In the genomic region with DNA sequence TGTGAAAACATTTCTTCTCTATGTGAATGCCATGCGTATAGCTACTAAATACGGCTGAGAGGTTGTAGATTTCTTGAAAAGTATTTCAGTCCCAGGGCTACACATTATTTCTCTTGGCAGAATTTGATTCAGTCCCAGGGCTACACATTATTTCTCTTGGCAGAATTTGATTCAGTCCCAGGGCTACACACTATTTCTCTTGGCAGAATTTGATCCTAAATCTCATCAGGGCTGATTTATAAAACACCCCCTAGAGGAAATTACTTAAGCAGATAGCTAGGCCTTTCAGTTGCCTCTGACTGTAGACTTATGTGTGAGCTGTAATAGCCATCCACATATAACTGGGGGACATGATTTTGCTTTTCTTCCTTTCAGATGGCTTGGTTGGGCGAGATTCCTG, we compare ENCODE assay signal across 27 cellular contexts. TPM values are rescaled to one million over a fixed set of nuclear protein-coding genes. Genes with fewer than 3 reads are reported as not detected.
A peak's percentile ranks its signal among the peaks of the same experiment; 100 is the strongest.
DNase-seq lines count a peak whose midpoint lies in the region; ATAC-seq, FAIRE-seq and TF ChIP-seq lines count a peak whose summit lies in the region.
"Had no signal": no experiment of that assay in that cellular context is flagged by ENCODE, and none has a peak within 500 bp of the region (broad histone marks: within the 10 kb centered on the region; RNA-seq: fewer than 3 reads in every experiment).

No MANE protein-coding gene starts in this region.

- CTCF ChIA-PET in endothelial cell of umbilical vein (lab: Charles Lee): no interaction called here

- in situ Hi-C loops in astrocyte of the spinal cord (cut with HindIII; ENCODE audit: low sequenced_read_pairs): no loop called here

- TF ChIP-seq CTCF in astrocyte of the spinal cord (IDR thresholded peaks at IDR 0.05; ENCODE audit: low read depth, low read length) (no peak), endothelial cell of umbilical vein (IDR thresholded peaks at IDR 0.05; ENCODE audit: extremely low read depth in 1 of 2, insufficient read depth in 1 of 2, low read depth in 1 of 2, low read length in 2 of 2) (no peak), osteoblast (IDR thresholded peaks at IDR 0.05; ENCODE audit: extremely low read depth, low read depth, low read length) (peak; percentile 9)

- BruUV-seq in endothelial cell of umbilical vein (replicated peaks; lab: Mats Ljungman, UMichigan): no TSS peak

- peak; percentile 87 for ATAC-seq in aorta (ENCODE audit: low FRiP score)
- no peak for ATAC-seq in HG02884 (IDR thresholded peaks at IDR 0.05; ENCODE audit: unreplicated experiment)
- ATAC-seq: GM12878 had no signal

- WGBS in aorta, 2 donors: 3 to 4% methylated on average over 3 of the region's 3 CpGs
- WGBS in small intestine, 3 donors: 92 to 96% (median 95%) methylated on average over 3 of the region's 3 CpGs

- H3K36me3 ChIP-seq in endothelial cell of umbilical vein (ENCODE audit: control insufficient read depth in 2 of 2, extremely low read depth in 1 of 2, insufficient read depth in 2 of 2, low read length in 2 of 2) (no peaks in the 10 kb centered on the region), osteoblast (ENCODE audit: insufficient read depth, low read length) (no peaks in the 10 kb centered on the region), aorta (ENCODE audit: control insufficient read depth in 1 of 2, insufficient read depth in 2 of 2, low read length in 1 of 2) (no peaks in the 10 kb centered on the region), small intestine (ENCODE audit: control insufficient read depth in 2 of 2, insufficient read depth in 2 of 2, low read length in 2 of 2) (no peaks in the 10 kb centered on the region)
- H3K36me3 ChIP-seq: SJSA1 had no signal

- H3K79me2 ChIP-seq in endothelial cell of umbilical vein (ENCODE audit: control insufficient read depth, insufficient read depth, low read length) (no peaks in the 10 kb centered on the region), osteoblast (ENCODE audit: insufficient read depth, low read length) (no peaks in the 10 kb centered on the region)

- H3K9me1 ChIP-seq in endothelial cell of umbilical vein (replicated peaks; ENCODE audit: control insufficient read depth, extremely low read depth, insufficient read depth, low read length): no peaks in the 10 kb centered on the region

- H4K20me1 ChIP-seq in endothelial cell of umbilical vein (replicated peaks; ENCODE audit: control insufficient read depth, extremely low read depth, insufficient read depth, low read length) (no peaks in the 10 kb centered on the region), osteoblast (ENCODE audit: insufficient read depth, low read length) (no peaks in the 10 kb centered on the region)

- TF ChIP-seq POLR2A in endothelial cell of umbilical vein (IDR thresholded peaks at IDR 0.05; ENCODE audit: low read depth, low read length): no peak

- H3K4me2 ChIP-seq in endothelial cell of umbilical vein (ENCODE audit: insufficient read depth, low read length): no peak overlapping the region
- no peak overlapping the region for H3K4me2 ChIP-seq in osteoblast (ENCODE audit: insufficient read depth, low read length)
- H3K4me2 ChIP-seq: KMS-11, PC-9 had no signal

- POLR2A ChIA-PET in endothelial cell of umbilical vein (lab: Charles Lee): no interaction called here

- intact Hi-C loops in endothelial cell of umbilical vein (cut with micrococcal nuclease) (no loop called here), aorta (cut with DNase I) (no loop called here)

- FAIRE-seq in endothelial cell of umbilical vein (lab: Jason Lieb, UNC) (no peak), small intestine (lab: Jason Lieb, UNC) (no peak)
- FAIRE-seq: GM12878, H1 had no signal

- H3K27ac ChIP-seq in endothelial cell of umbilical vein (ENCODE audit: insufficient read depth, low read depth, low read length): no peak overlapping the region
- H3K27ac ChIP-seq in osteoblast (ENCODE audit: low read depth, low read length): no peak overlapping the region
- H3K27ac ChIP-seq in aorta (ENCODE audit: low read depth in 1 of 2, low read length in 2 of 2): no peak overlapping the region
- H3K27ac ChIP-seq in small intestine (ENCODE audit: low read depth in 1 of 2, low read length in 1 of 2): no peak overlapping the region
- H3K27ac ChIP-seq: HL-60, KMS-11, PC-9, SJSA1 had no signal

- no peak overlapping the region for H3K9ac ChIP-seq in endothelial cell of umbilical vein (replicated peaks; ENCODE audit: extremely low read depth, insufficient read depth, low read length)
- H3K9ac ChIP-seq: KMS-11 had no signal

- no peaks in the 10 kb centered on the region for H3K4me1 ChIP-seq in endothelial cell of umbilical vein (ENCODE audit: control insufficient read depth, extremely low read depth, insufficient read depth, low read length)
- peaks cover 12% of the 10 kb centered on the region for H3K4me1 ChIP-seq in osteoblast (ENCODE audit: insufficient read depth, low read length)
- H3K4me1 ChIP-seq in aorta (ENCODE audit: control insufficient read depth in 1 of 2, insufficient read depth in 2 of 2, low read length in 2 of 2): peaks cover 0 to 3% of the 10 kb centered on the region in 2 donors
- no peaks in the 10 kb centered on the region for H3K4me1 ChIP-seq in small intestine (ENCODE audit: control insufficient read depth in 2 of 2, insufficient read depth in 1 of 2, low read depth in 1 of 2, low read length in 1 of 2)
- H3K4me1 ChIP-seq: SJSA1 had no signal

- H3K9me3 ChIP-seq in endothelial cell of umbilical vein (replicated peaks; ENCODE audit: control insufficient read depth, insufficient read depth, low read length) (no peaks in the 10 kb centered on the region), osteoblast (ENCODE audit: low read depth, low read length) (no peaks in the 10 kb centered on the region), aorta (ENCODE audit: control insufficient read depth, low read length) (no peaks in the 10 kb centered on the region), small intestine (ENCODE audit: control insufficient read depth, low read depth) (no peaks in the 10 kb centered on the region)
- H3K9me3 ChIP-seq: SJSA1 had no signal

- DNase-seq in astrocyte of the spinal cord (ENCODE audit: low read depth, low spot score) (peak; percentile 51), endothelial cell of umbilical vein (ENCODE audit: low read depth, low spot score) (peak; percentile 8), osteoblast (ENCODE audit: insufficient read length, low spot score, missing footprints) (peak; percentile 75), aorta (no peak), small intestine (no peak), CD1c-positive myeloid dendritic cell (ENCODE audit: extremely low spot score) (no peak)
- DNase-seq: C1 segment of cervical spinal cord; CD8-positive, alpha-beta memory T cell; DMS 273 treated with DMSO at 0.1 percent for 48 hours; DMS79; EL; GDM1; HCEC 1CT; MM.1S; NCI-H1694; NCI-H2029 treated with DMSO at 0.1 percent for 48 hours; NCI-H446 treated with DMSO at 0.1 percent for 48 hours; NCI-H526 treated with DMSO at 0.1 percent for 48 hours; PC-9; Right ventricle myocardium superior had no signal

- H2AFZ ChIP-seq in endothelial cell of umbilical vein (ENCODE audit: low read depth, low read length) (no peak overlapping the region), osteoblast (ENCODE audit: low read length) (no peak overlapping the region)
- H2AFZ ChIP-seq: PC-9 had no signal

- no peaks in the 10 kb centered on the region for H3K27me3 ChIP-seq in endothelial cell of umbilical vein (ENCODE audit: control insufficient read depth in 2 of 2, insufficient read depth in 2 of 2, low read length in 2 of 2)
- peaks cover 47% of the 10 kb centered on the region for H3K27me3 ChIP-seq in osteoblast (ENCODE audit: insufficient read depth, low read length)
- H3K27me3 ChIP-seq in aorta (ENCODE audit: control insufficient read depth in 1 of 2, insufficient read depth in 2 of 2, low read length in 1 of 2): no peaks in the 10 kb centered on the region
- H3K27me3 ChIP-seq in small intestine (ENCODE audit: control insufficient read depth in 2 of 2, insufficient read depth in 2 of 2, low read length in 2 of 2): no peaks in the 10 kb centered on the region

- dilution Hi-C loops in endothelial cell of umbilical vein (cut with MboI; ENCODE audit: extremely low pct_ligation_motif_present, low sequenced_read_pairs): no loop called here

- H3K4me3 ChIP-seq in astrocyte of the spinal cord (ENCODE audit: low read depth, low read length) (no peak overlapping the region), endothelial cell of umbilical vein (replicated peaks in 1 of 3; ENCODE audit: insufficient read depth in 1 of 3, low read depth in 1 of 3, low read length in 3 of 3) (no peak overlapping the region), osteoblast (ENCODE audit: insufficient read depth, low read length) (no peak overlapping the region), aorta (ENCODE audit: low read length in 2 of 2) (no peak overlapping the region), small intestine (ENCODE audit: low read depth in 1 of 2, low read length in 2 of 2) (no peak overlapping the region)
- H3K4me3 ChIP-seq: GM12878, PC-9, SJSA1 had no signal

TF ChIP-seq in endothelial cell of umbilical vein, 7 proteins besides CTCF, POLR2A, EP300 and RAD21 (continues in another document):
- no peak for TF ChIP-seq POLR2AphosphoS5 (IDR thresholded peaks at IDR 0.05; ENCODE audit: insufficient read depth, low read depth, low read length)

RNA-seq across cellular contexts. Expression of a gene that starts 50.4 kb away (rescaled TPM):
- 0.49 and 0.83 TPM in 2 replicates for total RNA-seq in endothelial cell of umbilical vein
- 0.18 and 0.51 TPM in 2 replicates for polyA plus RNA-seq in endothelial cell of umbilical vein
- polyA plus RNA-seq in endothelial cell of umbilical vein (2011; cell fraction: cytosol; rRNA removed): 0.43 and 0.44 TPM in 2 replicates
- 0.34 and 0.39 TPM in 2 replicates for polyA plus RNA-seq in endothelial cell of umbilical vein (2011; cell fraction: nucleus; rRNA removed)
- 0.10 and 0.33 TPM in 2 replicates for polyA plus RNA-seq in endothelial cell of umbilical vein (2012)
- 0.15 and 0.21 TPM in 2 replicates for polyA minus RNA-seq in endothelial cell of umbilical vein
- 1.9 TPM for polyA minus RNA-seq in endothelial cell of umbilical vein (2011; cell fraction: cytosol; rRNA and poly(A)+ RNA removed)
- polyA minus RNA-seq in endothelial cell of umbilical vein (2011; cell fraction: nucleus; rRNA and poly(A)+ RNA removed): 0.34 and 0.72 TPM in 2 replicates
- 0.29 and 1.4 TPM in 2 replicates for total RNA-seq in osteoblast
- total RNA-seq in aorta: 1 to 10 TPM in 1 of 2 donors, under 1 TPM in 1; 0.29 to 1.6 TPM
- polyA plus RNA-seq in aorta: under 1 TPM in 1 of 2 donors, not detected in 1; 0.13 TPM
- polyA plus RNA-seq in small intestine: 1 to 10 TPM; 1.6 to 3.0 (median 1.8) TPM
- total RNA-seq: SJSA1 had no signal
- polyA plus RNA-seq: CD8-positive, alpha-beta memory T cell; IgD-negative memory B cell had no signal

RNA-seq across cellular contexts. Expression of a gene that starts 59.8 kb away (rescaled TPM):
- total RNA-seq in endothelial cell of umbilical vein (164 and 184 TPM in 2 replicates), osteoblast (106 TPM in 2 replicates), aorta (100 to 1,000 TPM; 161 to 184 TPM)
- polyA plus RNA-seq in endothelial cell of umbilical vein (75.4 and 80.3 TPM in 2 replicates), aorta (10 to 100 TPM; 48.4 to 71.6 TPM), small intestine (10 to 100 TPM; 58.1 to 74.9 (median 73.2) TPM)
- polyA plus RNA-seq in endothelial cell of umbilical vein (2011; cell fraction: cytosol; rRNA removed): 85.3 and 89.0 TPM in 2 replicates
- 148 and 170 TPM in 2 replicates for polyA plus RNA-seq in endothelial cell of umbilical vein (2011; cell fraction: nucleus; rRNA removed)
- polyA plus RNA-seq in endothelial cell of umbilical vein (2012): 81.9 and 128 TPM in 2 replicates
- polyA minus RNA-seq in endothelial cell of umbilical vein: 156 and 163 TPM in 2 replicates
- 110 TPM for polyA minus RNA-seq in endothelial cell of umbilical vein (2011; cell fraction: cytosol; rRNA and poly(A)+ RNA removed)
- 225 and 323 TPM in 2 replicates for polyA minus RNA-seq in endothelial cell of umbilical vein (2011; cell fraction: nucleus; rRNA and poly(A)+ RNA removed)

Comparison
In these comparisons a context has a peak if more than half of its experiments do, and no peak if none do; other contexts are left out.
1. DNase-seq: peak in astrocyte of the spinal cord (single experiment), endothelial cell of umbilical vein (single experiment) and osteoblast (single experiment); none in aorta (0 of 2), small intestine (single experiment) and CD1c-positive myeloid dendritic cell (single experiment).